In the genomic region with DNA sequence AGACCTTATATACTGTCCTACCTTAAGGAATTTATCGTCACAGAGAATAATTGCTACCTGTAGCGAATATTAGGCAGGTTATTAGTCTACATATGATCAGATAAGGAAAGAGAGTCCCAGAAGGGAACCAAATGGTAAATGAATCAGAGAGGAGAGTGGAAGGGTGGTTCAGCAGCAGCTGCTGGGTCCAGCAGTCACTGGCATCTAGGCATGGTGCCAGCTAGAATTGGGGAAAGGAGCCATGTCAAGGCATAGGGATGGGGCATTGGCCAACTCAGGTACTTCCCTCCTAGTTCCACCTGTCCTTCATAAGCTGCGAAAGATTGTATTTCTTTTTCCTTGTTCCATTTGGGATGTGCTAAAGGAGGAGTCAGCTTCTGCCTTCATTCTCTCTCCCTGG, we compare ENCODE assay signal across 29 cellular contexts.
"Had no signal": no experiment of that assay in that cellular context is flagged by ENCODE, and none has a peak within 500 bp of the region (broad histone marks: within the 10 kb centered on the region; RNA-seq: fewer than 3 reads in every experiment).

No MANE protein-coding gene starts in this region.

- H3K4me1 Mint-ChIP-seq: neural progenitor cell had no signal

- DNase-seq: hippocampal formation; kidney glomerular epithelial cell; left colon; left lung; lower lobe of right lung; mammary epithelial cell; mesenchymal stem cell; naive B cell; natural killer cell; nephron progenitor cell; pancreas; posterior cingulate gyrus; retina; right cardiac atrium; small intestine; spleen; stimulated activated CD4-positive, alpha-beta T cell treated with anti-CD3 and anti-CD28 coated beads, Interleukin-4, amount 100 ng/mL, for 24 hours; stimulated activated naive CD4-positive, alpha-beta T cell; tibial artery; trophoblast cell; upper lobe of right lung had no signal

- H3K27ac ChIP-seq: left lung, lower lobe of right lung, neural progenitor cell, neutrophil, pancreas, prostate gland, spleen, suprapubic skin, thoracic aorta, tibial artery, upper lobe of right lung had no signal

- H3K27ac Mint-ChIP-seq: natural killer cell; neural progenitor cell; stimulated activated effector memory CD8-positive, alpha-beta T cell treated with anti-CD3 and anti-CD28 coated beads, Interleukin-12 subunit alpha, Interleukin-12 subunit beta, amount 100 ng/mL, for 72 hours; stimulated activated naive CD8-positive, alpha-beta T cell treated with anti-CD3 and anti-CD28 coated beads, Interleukin-15, Interleukin-2, amounts not matched to agents 100 ng/mL and 50 ng/mL, for 24 hours had no signal

- ATAC-seq: left colon; left lung; lower lobe of right lung; natural killer cell; pancreas; right cardiac atrium; sciatic nerve; stimulated activated effector memory CD8-positive, alpha-beta T cell treated with anti-CD3 and anti-CD28 coated beads, Interleukin-12 subunit alpha, Interleukin-12 subunit beta, amount 100 ng/mL, for 72 hours; upper lobe of right lung had no signal

- H3K4me3 ChIP-seq: left lung, lower lobe of right lung, neural progenitor cell, pancreas, prostate gland, spleen, suprapubic skin, thoracic aorta, tibial artery, upper lobe of right lung had no signal

- H3K27me3 Mint-ChIP-seq: naive B cell; stimulated activated naive CD8-positive, alpha-beta T cell treated with anti-CD3 and anti-CD28 coated beads, Interleukin-15, Interleukin-2, amounts not matched to agents 100 ng/mL and 50 ng/mL, for 24 hours had no signal

- H3K27me3 ChIP-seq: left lung, neural progenitor cell, neutrophil, pancreas, spleen, suprapubic skin, tibial artery, upper lobe of right lung had no signal

- H3K4me1 ChIP-seq: lower lobe of right lung, neural progenitor cell, prostate gland, suprapubic skin, upper lobe of right lung had no signal

- H3K4me3 Mint-ChIP-seq: naive B cell; natural killer cell; nephron progenitor cell; neural progenitor cell; stimulated activated effector memory CD8-positive, alpha-beta T cell treated with anti-CD3 and anti-CD28 coated beads, Interleukin-12 subunit alpha, Interleukin-12 subunit beta, amount 100 ng/mL, for 72 hours; stimulated activated naive CD8-positive, alpha-beta T cell treated with anti-CD3 and anti-CD28 coated beads, Interleukin-15, Interleukin-2, amounts not matched to agents 100 ng/mL and 50 ng/mL, for 24 hours had no signal

- H3K9me3 Mint-ChIP-seq: naive B cell; natural killer cell; nephron progenitor cell; stimulated activated effector memory CD8-positive, alpha-beta T cell treated with anti-CD3 and anti-CD28 coated beads, Interleukin-12 subunit alpha, Interleukin-12 subunit beta, amount 100 ng/mL, for 72 hours; stimulated activated naive CD8-positive, alpha-beta T cell treated with anti-CD3 and anti-CD28 coated beads, Interleukin-15, Interleukin-2, amounts not matched to agents 100 ng/mL and 50 ng/mL, for 24 hours had no signal

- H3K9me3 ChIP-seq: left lung, lower lobe of right lung, neutrophil, pancreas, prostate gland, spleen, suprapubic skin, thoracic aorta, tibial artery, upper lobe of right lung had no signal

- H3K36me3 ChIP-seq: prostate gland had no signal

- H3K36me3 Mint-ChIP-seq: natural killer cell had no signal
